In genomic region chr16:12901204-12901596, GRCh38 we compare ENCODE assay signal across 11 cellular contexts. TPM values are rescaled to one million over a fixed set of nuclear protein-coding genes. Genes with fewer than 3 reads are reported as not detected.
DNase-seq lines count a peak whose midpoint lies in the region; ATAC-seq and TF ChIP-seq lines count a peak whose summit lies in the region.
"Had no signal": no experiment of that assay in that cellular context is flagged by ENCODE, and none has a peak within 500 bp of the region (broad histone marks: within the 10 kb centered on the region; RNA-seq: fewer than 3 reads in every experiment).

No MANE protein-coding gene starts in this region.

- intact Hi-C loops in cardiac septum (cut with DNase I): no loop called here

- H3K4me3 ChIP-seq in GM23338 (peak overlapping the region; percentile 99), epithelial cell of proximal tubule (ENCODE audit: low read depth, low read length) (peak overlapping the region; percentile 88), trophoblast cell (ENCODE audit: low read depth, low read length) (peak overlapping the region; percentile 47)

- no peak overlapping the region for H4K8ac ChIP-seq in trophoblast cell (ENCODE audit: low read depth, low read length)

- H2AFZ ChIP-seq in GM23338 (peak overlapping the region; percentile 90), trophoblast cell (ENCODE audit: insufficient read depth, low read length, poor library complexity) (no peak overlapping the region)

- H3K36me3 ChIP-seq in GM23338 (ENCODE audit: insufficient read depth) (no peaks in the 10 kb centered on the region), trophoblast cell (ENCODE audit: control insufficient read depth in 1 of 2, insufficient read depth in 2 of 2, low read length in 2 of 2) (no peaks in the 10 kb centered on the region)

- ATAC-seq in GM23338 (peak; percentile 69), HG03108 (IDR thresholded peaks at IDR 0.05; ENCODE audit: unreplicated experiment) (no peak), HG02973 (IDR thresholded peaks at IDR 0.05; ENCODE audit: unreplicated experiment) (no peak)

- H3K4ac ChIP-seq in trophoblast cell (ENCODE audit: low read depth, low read length): no peak overlapping the region

- H4K20me1 ChIP-seq in GM23338 (replicated peaks; ENCODE audit: insufficient read depth): peaks cover 17% of the 10 kb centered on the region

- H3K4me1 Mint-ChIP-seq in GM23338: peaks cover 54% of the 10 kb centered on the region

- WGBS in trophoblast cell (ENCODE audit: extremely low coverage, insufficient coverage, insufficient read length): no CpG with 5 or more reads among the region's 34 CpGs

- no peaks in the 10 kb centered on the region for H3K9me2 ChIP-seq in GM23338 (ENCODE audit: insufficient read depth)

- H3K4me1 ChIP-seq in GM23338 (ENCODE audit: insufficient read depth) (peaks cover 56% of the 10 kb centered on the region), trophoblast cell (ENCODE audit: control insufficient read depth in 1 of 2, insufficient read depth in 2 of 2, low read length in 2 of 2) (peaks cover 29 to 40% of the 10 kb centered on the region in 2 experiments)

- H4K91ac ChIP-seq in trophoblast cell (ENCODE audit: low read depth, low read length): no peak overlapping the region

- H2BK12ac ChIP-seq in trophoblast cell (ENCODE audit: low read length): no peak overlapping the region

- peaks cover 6% of the 10 kb centered on the region; the same call in 2 of the 3 replicates for H3K36me3 Mint-ChIP-seq in GM23338 (ENCODE audit: low read depth)

- no peak overlapping the region for H4K12ac ChIP-seq in trophoblast cell (ENCODE audit: low read depth, low read length)

- H3K27ac ChIP-seq in GM23338 (ENCODE audit: low read depth): no peak overlapping the region
- H3K27ac ChIP-seq in trophoblast cell (ENCODE audit: low read depth, low read length): no peak overlapping the region

- H3K18ac ChIP-seq in trophoblast cell (ENCODE audit: low read length): no peak overlapping the region

- no peak overlapping the region for H2BK120ac ChIP-seq in trophoblast cell (ENCODE audit: insufficient read depth, low read length, poor library complexity)

- H3K14ac ChIP-seq in trophoblast cell (ENCODE audit: low read length): no peak overlapping the region

- H2BK5ac ChIP-seq in trophoblast cell (ENCODE audit: low read depth, low read length, poor library complexity): no peak overlapping the region

- peaks cover 7% of the 10 kb centered on the region for H3K79me1 ChIP-seq in trophoblast cell (ENCODE audit: low read length)

- H2AK5ac ChIP-seq in trophoblast cell (ENCODE audit: low read length): no peak overlapping the region

- peak; percentile 93 for DNase-seq in GM23338 (ENCODE audit: low spot score)
- peak; percentile 32 for DNase-seq in NCI-H510A (lab: John Stamatoyannopoulos, UW)
- no peak for DNase-seq in epithelial cell of proximal tubule (ENCODE audit: low read depth)
- DNase-seq in trophoblast cell: no peak
- DNase-seq in CD1c-positive myeloid dendritic cell (ENCODE audit: extremely low spot score): no peak
- DNase-seq in cardiac septum (ENCODE audit: low spot score): no peak
- DNase-seq: activated gamma-delta T cell treated with Interleukin-2 at 50 U/mL for 16 hours, NCI-H1694 treated with DMSO at 0.1 percent for 48 hours had no signal

- H3K27me3 ChIP-seq in GM23338 (ENCODE audit: insufficient read depth): peaks cover 17% of the 10 kb centered on the region
- peaks cover 2% of the 10 kb centered on the region for H3K27me3 ChIP-seq in trophoblast cell (ENCODE audit: insufficient read depth, low read length)

- H3K4me2 ChIP-seq in GM23338: peak overlapping the region; percentile 98
- H3K4me2 ChIP-seq in trophoblast cell (ENCODE audit: low read length): peak overlapping the region; percentile 81

- no peak overlapping the region; the same call in 1 of the 2 replicates for H3K27ac Mint-ChIP-seq in GM23338

- H3K4me3 Mint-ChIP-seq in GM23338: peak overlapping the region; percentile 82

- H3K9ac ChIP-seq in trophoblast cell (ENCODE audit: low read length): no peak overlapping the region

- H3K9me3 Mint-ChIP-seq in GM23338: no peaks in the 10 kb centered on the region

- peak in 1 of 2 experiments; percentile 16; a peak in 1 of 4 replicates for TF ChIP-seq CTCF in GM23338 (conservative IDR thresholded peaks at IDR 0.05; ENCODE audit: low read depth in 2 of 2)
- TF ChIP-seq CTCF in epithelial cell of proximal tubule (conservative IDR thresholded peaks at IDR 0.05; ENCODE audit: low read depth, low read length): peak; percentile 14

- H3F3A ChIP-seq in GM23338 (replicated peaks; ENCODE audit: low read depth): no peaks in the 10 kb centered on the region; the same call in 1 of the 2 replicates

- peaks cover 53% of the 10 kb centered on the region for H3K79me2 ChIP-seq in GM23338 (replicated peaks; ENCODE audit: insufficient read depth)
- peaks cover 7% of the 10 kb centered on the region for H3K79me2 ChIP-seq in trophoblast cell (ENCODE audit: control insufficient read depth, insufficient read depth, low read length, poor library complexity)

- H3K23ac ChIP-seq in trophoblast cell (ENCODE audit: low read length): no peak overlapping the region

- H3K27me3 Mint-ChIP-seq in GM23338 (ENCODE audit: insufficient read depth, low read depth, poor library complexity): peaks cover 24% of the 10 kb centered on the region

- H3K9me3 ChIP-seq in trophoblast cell (ENCODE audit: insufficient read depth, low read depth, low read length): no peaks in the 10 kb centered on the region

TF ChIP-seq in GM23338, 12 proteins besides CTCF, POLR2A, EP300 and RAD21 (continues in another document):
- TF ChIP-seq, protein P1, sequence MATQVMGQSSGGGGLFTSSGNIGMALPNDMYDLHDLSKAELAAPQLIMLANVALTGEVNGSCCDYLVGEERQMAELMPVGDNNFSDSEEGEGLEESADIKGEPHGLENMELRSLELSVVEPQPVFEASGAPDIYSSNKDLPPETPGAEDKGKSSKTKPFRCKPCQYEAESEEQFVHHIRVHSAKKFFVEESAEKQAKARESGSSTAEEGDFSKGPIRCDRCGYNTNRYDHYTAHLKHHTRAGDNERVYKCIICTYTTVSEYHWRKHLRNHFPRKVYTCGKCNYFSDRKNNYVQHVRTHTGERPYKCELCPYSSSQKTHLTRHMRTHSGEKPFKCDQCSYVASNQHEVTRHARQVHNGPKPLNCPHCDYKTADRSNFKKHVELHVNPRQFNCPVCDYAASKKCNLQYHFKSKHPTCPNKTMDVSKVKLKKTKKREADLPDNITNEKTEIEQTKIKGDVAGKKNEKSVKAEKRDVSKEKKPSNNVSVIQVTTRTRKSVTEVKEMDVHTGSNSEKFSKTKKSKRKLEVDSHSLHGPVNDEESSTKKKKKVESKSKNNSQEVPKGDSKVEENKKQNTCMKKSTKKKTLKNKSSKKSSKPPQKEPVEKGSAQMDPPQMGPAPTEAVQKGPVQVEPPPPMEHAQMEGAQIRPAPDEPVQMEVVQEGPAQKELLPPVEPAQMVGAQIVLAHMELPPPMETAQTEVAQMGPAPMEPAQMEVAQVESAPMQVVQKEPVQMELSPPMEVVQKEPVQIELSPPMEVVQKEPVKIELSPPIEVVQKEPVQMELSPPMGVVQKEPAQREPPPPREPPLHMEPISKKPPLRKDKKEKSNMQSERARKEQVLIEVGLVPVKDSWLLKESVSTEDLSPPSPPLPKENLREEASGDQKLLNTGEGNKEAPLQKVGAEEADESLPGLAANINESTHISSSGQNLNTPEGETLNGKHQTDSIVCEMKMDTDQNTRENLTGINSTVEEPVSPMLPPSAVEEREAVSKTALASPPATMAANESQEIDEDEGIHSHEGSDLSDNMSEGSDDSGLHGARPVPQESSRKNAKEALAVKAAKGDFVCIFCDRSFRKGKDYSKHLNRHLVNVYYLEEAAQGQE (IDR thresholded peaks at IDR 0.05; ENCODE audit: unreplicated experiment): no peak
- TF ChIP-seq CREB1 (CRISPR knock-in tag; IDR thresholded peaks at IDR 0.05; ENCODE audit: low read depth) (no peak), JUNB (IDR thresholded peaks at IDR 0.05; ENCODE audit: unreplicated experiment) (no peak), EZH2 (IDR thresholded peaks at IDR 0.05; ENCODE audit: low read depth, unreplicated experiment) (no peak), ZNF331 (CRISPR knock-in tag; IDR thresholded peaks at IDR 0.05; ENCODE audit: low read depth) (no peak), NANOG (IDR thresholded peaks at IDR 0.05; ENCODE audit: borderline replicate concordance) (no peak), ZNF114 (CRISPR knock-in tag; IDR thresholded peaks at IDR 0.05) (no peak), EZH2phosphoT487 (IDR thresholded peaks at IDR 0.05; ENCODE audit: unreplicated experiment) (no peak), STAT1 (IDR thresholded peaks at IDR 0.05; ENCODE audit: unreplicated experiment) (no peak), ETS1 (IDR thresholded peaks at IDR 0.05) (no peak), POLR2AphosphoS5 (IDR thresholded peaks at IDR 0.05; ENCODE audit: low read depth) (no peak; the same call in 1 of the 2 replicates)

RNA-seq across cellular contexts. Expression of gene SHISA9, which starts 0.2 kb away (rescaled TPM):
- 40.4 and 45.6 TPM in 2 replicates for total RNA-seq in GM23338 (2014; rRNA removed; shearing (Covaris generic))
- 7.5 and 10.4 TPM in 2 replicates for polyA plus RNA-seq in GM23338 (2016; fragmentation: Nextera tagmentation; extraction: Ambion mirVana)
- total RNA-seq in epithelial cell of proximal tubule: 3.7 and 19.2 TPM in 2 replicates
- 6.1 and 6.2 TPM in 2 replicates for polyA plus RNA-seq in trophoblast cell (2013)
- 0.27 TPM for total RNA-seq in cardiac septum
- total RNA-seq: mesenteric fat pad had no signal

Comparison
In these comparisons a context has a peak if more than half of its experiments do, and no peak if none do; other contexts are left out.
1. DNase-seq: peak in GM23338 (single experiment) and NCI-H510A (single experiment); none in epithelial cell of proximal tubule (single experiment), trophoblast cell (0 of 2), CD1c-positive myeloid dendritic cell (single experiment) and cardiac septum (single experiment).
2. H3K4me3 ChIP-seq: peak in every context shown above with its lines; median percentile 99 in GM23338; 88 in epithelial cell of proximal tubule; 47 in trophoblast cell.